In the genomic region with DNA sequence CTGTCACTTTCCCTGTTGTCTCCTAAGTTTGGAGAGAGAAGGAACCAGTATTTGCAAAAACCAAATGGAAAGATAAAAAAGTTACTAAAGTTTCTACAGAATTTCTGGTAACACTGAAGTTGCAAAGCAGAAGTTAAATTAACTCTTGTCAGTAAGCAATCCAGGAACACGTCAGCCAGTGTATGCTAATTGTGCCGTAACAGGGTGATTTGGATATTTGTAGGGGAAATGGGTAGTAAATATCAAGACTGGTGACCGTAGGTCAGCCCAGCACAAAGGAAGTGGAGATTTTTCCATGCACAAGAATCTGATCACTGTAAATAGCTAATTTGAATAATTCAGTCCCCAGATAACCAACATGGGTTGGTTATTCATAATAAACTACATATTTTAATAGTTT, we compare ENCODE assay signal across 1 cellular context.
TF ChIP-seq lines count a peak whose summit lies in the region.

No MANE protein-coding gene starts in this region.

TF ChIP-seq in GM12878, 131 proteins besides CTCF, POLR2A, EP300 and RAD21 (continued from another document and continues in another):
- TF ChIP-seq, protein P1, sequence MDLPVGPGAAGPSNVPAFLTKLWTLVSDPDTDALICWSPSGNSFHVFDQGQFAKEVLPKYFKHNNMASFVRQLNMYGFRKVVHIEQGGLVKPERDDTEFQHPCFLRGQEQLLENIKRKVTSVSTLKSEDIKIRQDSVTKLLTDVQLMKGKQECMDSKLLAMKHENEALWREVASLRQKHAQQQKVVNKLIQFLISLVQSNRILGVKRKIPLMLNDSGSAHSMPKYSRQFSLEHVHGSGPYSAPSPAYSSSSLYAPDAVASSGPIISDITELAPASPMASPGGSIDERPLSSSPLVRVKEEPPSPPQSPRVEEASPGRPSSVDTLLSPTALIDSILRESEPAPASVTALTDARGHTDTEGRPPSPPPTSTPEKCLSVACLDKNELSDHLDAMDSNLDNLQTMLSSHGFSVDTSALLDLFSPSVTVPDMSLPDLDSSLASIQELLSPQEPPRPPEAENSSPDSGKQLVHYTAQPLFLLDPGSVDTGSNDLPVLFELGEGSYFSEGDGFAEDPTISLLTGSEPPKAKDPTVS (IDR thresholded peaks at IDR 0.05; ENCODE audit: low read depth, low read length), result no peak
- TF ChIP-seq NR2C1 (IDR thresholded peaks at IDR 0.05), result no peak
- no peak for TF ChIP-seq HDGF (IDR thresholded peaks at IDR 0.05)
- TF ChIP-seq PAX8 (IDR thresholded peaks at IDR 0.05), result no peak
- TF ChIP-seq, protein P2, sequence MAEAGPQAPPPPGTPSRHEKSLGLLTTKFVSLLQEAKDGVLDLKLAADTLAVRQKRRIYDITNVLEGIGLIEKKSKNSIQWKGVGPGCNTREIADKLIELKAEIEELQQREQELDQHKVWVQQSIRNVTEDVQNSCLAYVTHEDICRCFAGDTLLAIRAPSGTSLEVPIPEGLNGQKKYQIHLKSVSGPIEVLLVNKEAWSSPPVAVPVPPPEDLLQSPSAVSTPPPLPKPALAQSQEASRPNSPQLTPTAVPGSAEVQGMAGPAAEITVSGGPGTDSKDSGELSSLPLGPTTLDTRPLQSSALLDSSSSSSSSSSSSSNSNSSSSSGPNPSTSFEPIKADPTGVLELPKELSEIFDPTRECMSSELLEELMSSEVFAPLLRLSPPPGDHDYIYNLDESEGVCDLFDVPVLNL (IDR thresholded peaks at IDR 0.05; ENCODE audit: low read depth, low read length), result no peak
- TF ChIP-seq STAT1 (conservative IDR thresholded peaks at IDR 0.05), result no peak
- TF ChIP-seq ZNF622 (IDR thresholded peaks at IDR 0.05), result no peak
- TF ChIP-seq IRF4 (IDR thresholded peaks at IDR 0.05; ENCODE audit: low read depth, low read length), result no peak
- TF ChIP-seq ZNF207 (IDR thresholded peaks at IDR 0.05; ENCODE audit: borderline replicate concordance), result no peak
- peak; percentile 84; the same call in 2 of the 3 replicates for TF ChIP-seq POU2F2 (IDR thresholded peaks at IDR 0.05; ENCODE audit: borderline replicate concordance, low read depth, low read length)
- no peak for TF ChIP-seq TARDBP (IDR thresholded peaks at IDR 0.05; ENCODE audit: borderline replicate concordance)
- no peak; the same call in 1 of the 2 replicates for TF ChIP-seq IKZF1 (conservative IDR thresholded peaks at IDR 0.05)
- 0 out of 2 replicates have a peak, but pooled peaks have one; percentile 37 for TF ChIP-seq MTA2 (IDR thresholded peaks at IDR 0.05; ENCODE audit: low read depth)
- no peak for TF ChIP-seq NBN (IDR thresholded peaks at IDR 0.05)
- TF ChIP-seq, protein P3, sequence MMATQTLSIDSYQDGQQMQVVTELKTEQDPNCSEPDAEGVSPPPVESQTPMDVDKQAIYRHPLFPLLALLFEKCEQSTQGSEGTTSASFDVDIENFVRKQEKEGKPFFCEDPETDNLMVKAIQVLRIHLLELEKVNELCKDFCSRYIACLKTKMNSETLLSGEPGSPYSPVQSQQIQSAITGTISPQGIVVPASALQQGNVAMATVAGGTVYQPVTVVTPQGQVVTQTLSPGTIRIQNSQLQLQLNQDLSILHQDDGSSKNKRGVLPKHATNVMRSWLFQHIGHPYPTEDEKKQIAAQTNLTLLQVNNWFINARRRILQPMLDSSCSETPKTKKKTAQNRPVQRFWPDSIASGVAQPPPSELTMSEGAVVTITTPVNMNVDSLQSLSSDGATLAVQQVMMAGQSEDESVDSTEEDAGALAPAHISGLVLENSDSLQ (IDR thresholded peaks at IDR 0.05), result no peak; the same call in 1 of the 2 replicates
- no peak for TF ChIP-seq HDAC2 (IDR thresholded peaks at IDR 0.05)
- no peak for TF ChIP-seq SREBF2 (IDR thresholded peaks at IDR 0.05; ENCODE audit: low read length)
- TF ChIP-seq IKZF2 (IDR thresholded peaks at IDR 0.05), result peak; percentile 24 to 56; a peak in 2 of 4 replicates
- TF ChIP-seq, protein P4, sequence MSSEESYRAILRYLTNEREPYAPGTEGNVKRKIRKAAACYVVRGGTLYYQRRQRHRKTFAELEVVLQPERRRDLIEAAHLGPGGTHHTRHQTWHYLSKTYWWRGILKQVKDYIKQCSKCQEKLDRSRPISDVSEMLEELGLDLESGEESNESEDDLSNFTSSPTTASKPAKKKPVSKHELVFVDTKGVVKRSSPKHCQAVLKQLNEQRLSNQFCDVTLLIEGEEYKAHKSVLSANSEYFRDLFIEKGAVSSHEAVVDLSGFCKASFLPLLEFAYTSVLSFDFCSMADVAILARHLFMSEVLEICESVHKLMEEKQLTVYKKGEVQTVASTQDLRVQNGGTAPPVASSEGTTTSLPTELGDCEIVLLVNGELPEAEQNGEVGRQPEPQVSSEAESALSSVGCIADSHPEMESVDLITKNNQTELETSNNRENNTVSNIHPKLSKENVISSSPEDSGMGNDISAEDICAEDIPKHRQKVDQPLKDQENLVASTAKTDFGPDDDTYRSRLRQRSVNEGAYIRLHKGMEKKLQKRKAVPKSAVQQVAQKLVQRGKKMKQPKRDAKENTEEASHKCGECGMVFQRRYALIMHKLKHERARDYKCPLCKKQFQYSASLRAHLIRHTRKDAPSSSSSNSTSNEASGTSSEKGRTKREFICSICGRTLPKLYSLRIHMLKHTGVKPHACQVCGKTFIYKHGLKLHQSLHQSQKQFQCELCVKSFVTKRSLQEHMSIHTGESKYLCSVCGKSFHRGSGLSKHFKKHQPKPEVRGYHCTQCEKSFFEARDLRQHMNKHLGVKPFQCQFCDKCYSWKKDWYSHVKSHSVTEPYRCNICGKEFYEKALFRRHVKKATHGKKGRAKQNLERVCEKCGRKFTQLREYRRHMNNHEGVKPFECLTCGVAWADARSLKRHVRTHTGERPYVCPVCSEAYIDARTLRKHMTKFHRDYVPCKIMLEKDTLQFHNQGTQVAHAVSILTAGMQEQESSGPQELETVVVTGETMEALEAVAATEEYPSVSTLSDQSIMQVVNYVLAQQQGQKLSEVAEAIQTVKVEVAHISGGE (CRISPR knock-in tag; IDR thresholded peaks at IDR 0.05), result no peak
- no peak for TF ChIP-seq SMC3 (IDR thresholded peaks at IDR 0.05; ENCODE audit: borderline replicate concordance, low read length)
- TF ChIP-seq POLR2AphosphoS5 (IDR thresholded peaks at IDR 0.05; ENCODE audit: low read length), result no peak; the same call in 1 of the 2 replicates
- TF ChIP-seq CEBPB (IDR thresholded peaks at IDR 0.05; ENCODE audit: borderline replicate concordance in 1 of 2, low read depth in 2 of 2, low read length in 2 of 2), result no peak
- TF ChIP-seq SP1 (IDR thresholded peaks at IDR 0.05; ENCODE audit: low read depth, low read length), result no peak
- TF ChIP-seq WRNIP1 (IDR thresholded peaks at IDR 0.05; ENCODE audit: borderline replicate concordance, low read depth, low read length), result no peak
- no peak for TF ChIP-seq ZNF274 (IDR thresholded peaks at IDR 0.05; ENCODE audit: insufficient read depth, insufficient read length)
- TF ChIP-seq JUNB (IDR thresholded peaks at IDR 0.05), result no peak
- no peak for TF ChIP-seq TCF12 (IDR thresholded peaks at IDR 0.05; ENCODE audit: low read depth, low read length)
- TF ChIP-seq ZNF384 (IDR thresholded peaks at IDR 0.05; ENCODE audit: borderline replicate concordance, low read depth, low read length), result no peak
- no peak for TF ChIP-seq PAX5 (IDR thresholded peaks at IDR 0.05; ENCODE audit: borderline replicate concordance, low read depth, low read length)
- TF ChIP-seq CBX3 (IDR thresholded peaks at IDR 0.05; ENCODE audit: borderline replicate concordance, low read depth), result no peak
- TF ChIP-seq GABPA (IDR thresholded peaks at IDR 0.05; ENCODE audit: low read depth), result no peak
- no peak for TF ChIP-seq FOXK2 (IDR thresholded peaks at IDR 0.05)
- TF ChIP-seq LARP7 (IDR thresholded peaks at IDR 0.05), result no peak
- no peak for TF ChIP-seq KDM1A (IDR thresholded peaks at IDR 0.05; ENCODE audit: borderline replicate concordance)
- TF ChIP-seq, protein P5, sequence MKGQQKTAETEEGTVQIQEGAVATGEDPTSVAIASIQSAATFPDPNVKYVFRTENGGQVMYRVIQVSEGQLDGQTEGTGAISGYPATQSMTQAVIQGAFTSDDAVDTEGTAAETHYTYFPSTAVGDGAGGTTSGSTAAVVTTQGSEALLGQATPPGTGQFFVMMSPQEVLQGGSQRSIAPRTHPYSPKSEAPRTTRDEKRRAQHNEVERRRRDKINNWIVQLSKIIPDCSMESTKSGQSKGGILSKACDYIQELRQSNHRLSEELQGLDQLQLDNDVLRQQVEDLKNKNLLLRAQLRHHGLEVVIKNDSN (IDR thresholded peaks at IDR 0.05; ENCODE audit: borderline replicate concordance, extremely low read length, insufficient read depth, low read depth, low read length), result no peak
- TF ChIP-seq, protein P6, sequence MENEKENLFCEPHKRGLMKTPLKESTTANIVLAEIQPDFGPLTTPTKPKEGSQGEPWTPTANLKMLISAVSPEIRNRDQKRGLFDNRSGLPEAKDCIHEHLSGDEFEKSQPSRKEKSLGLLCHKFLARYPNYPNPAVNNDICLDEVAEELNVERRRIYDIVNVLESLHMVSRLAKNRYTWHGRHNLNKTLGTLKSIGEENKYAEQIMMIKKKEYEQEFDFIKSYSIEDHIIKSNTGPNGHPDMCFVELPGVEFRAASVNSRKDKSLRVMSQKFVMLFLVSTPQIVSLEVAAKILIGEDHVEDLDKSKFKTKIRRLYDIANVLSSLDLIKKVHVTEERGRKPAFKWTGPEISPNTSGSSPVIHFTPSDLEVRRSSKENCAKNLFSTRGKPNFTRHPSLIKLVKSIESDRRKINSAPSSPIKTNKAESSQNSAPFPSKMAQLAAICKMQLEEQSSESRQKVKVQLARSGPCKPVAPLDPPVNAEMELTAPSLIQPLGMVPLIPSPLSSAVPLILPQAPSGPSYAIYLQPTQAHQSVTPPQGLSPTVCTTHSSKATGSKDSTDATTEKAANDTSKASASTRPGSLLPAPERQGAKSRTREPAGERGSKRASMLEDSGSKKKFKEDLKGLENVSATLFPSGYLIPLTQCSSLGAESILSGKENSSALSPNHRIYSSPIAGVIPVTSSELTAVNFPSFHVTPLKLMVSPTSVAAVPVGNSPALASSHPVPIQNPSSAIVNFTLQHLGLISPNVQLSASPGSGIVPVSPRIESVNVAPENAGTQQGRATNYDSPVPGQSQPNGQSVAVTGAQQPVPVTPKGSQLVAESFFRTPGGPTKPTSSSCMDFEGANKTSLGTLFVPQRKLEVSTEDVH (IDR thresholded peaks at IDR 0.05; ENCODE audit: low read depth, partially characterized antibody), result no peak
- peak; percentile 46; the same call in 1 of the 2 replicates for TF ChIP-seq CREB1 (IDR thresholded peaks at IDR 0.05; ENCODE audit: low read depth)
- no peak for TF ChIP-seq ETV6 (conservative IDR thresholded peaks at IDR 0.05 in 1 of 2, IDR thresholded peaks at IDR 0.05 in 1 of 2; ENCODE audit: borderline replicate concordance in 1 of 2, low read depth in 1 of 2)
- TF ChIP-seq MTA3 (IDR thresholded peaks at IDR 0.05; ENCODE audit: borderline replicate concordance, low read length), result no peak
- TF ChIP-seq SUZ12 (IDR thresholded peaks at IDR 0.05; ENCODE audit: unreplicated experiment), result no peak
- TF ChIP-seq SMAD5 (IDR thresholded peaks at IDR 0.05; ENCODE audit: low read depth), result no peak
- no peak for TF ChIP-seq RCOR1 (conservative IDR thresholded peaks at IDR 0.05; ENCODE audit: low read depth, low read length)
- TF ChIP-seq, protein P7, sequence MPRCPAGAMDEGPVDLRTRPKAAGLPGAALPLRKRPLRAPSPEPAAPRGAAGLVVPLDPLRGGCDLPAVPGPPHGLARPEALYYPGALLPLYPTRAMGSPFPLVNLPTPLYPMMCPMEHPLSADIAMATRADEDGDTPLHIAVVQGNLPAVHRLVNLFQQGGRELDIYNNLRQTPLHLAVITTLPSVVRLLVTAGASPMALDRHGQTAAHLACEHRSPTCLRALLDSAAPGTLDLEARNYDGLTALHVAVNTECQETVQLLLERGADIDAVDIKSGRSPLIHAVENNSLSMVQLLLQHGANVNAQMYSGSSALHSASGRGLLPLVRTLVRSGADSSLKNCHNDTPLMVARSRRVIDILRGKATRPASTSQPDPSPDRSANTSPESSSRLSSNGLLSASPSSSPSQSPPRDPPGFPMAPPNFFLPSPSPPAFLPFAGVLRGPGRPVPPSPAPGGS (IDR thresholded peaks at IDR 0.05; ENCODE audit: borderline replicate concordance, insufficient read depth, low read depth, low read length, poor library complexity, severe bottlenecking), result no peak
- no peak for TF ChIP-seq BRCA1 (IDR thresholded peaks at IDR 0.05; ENCODE audit: low read depth, low read length)
- TF ChIP-seq, protein P8, sequence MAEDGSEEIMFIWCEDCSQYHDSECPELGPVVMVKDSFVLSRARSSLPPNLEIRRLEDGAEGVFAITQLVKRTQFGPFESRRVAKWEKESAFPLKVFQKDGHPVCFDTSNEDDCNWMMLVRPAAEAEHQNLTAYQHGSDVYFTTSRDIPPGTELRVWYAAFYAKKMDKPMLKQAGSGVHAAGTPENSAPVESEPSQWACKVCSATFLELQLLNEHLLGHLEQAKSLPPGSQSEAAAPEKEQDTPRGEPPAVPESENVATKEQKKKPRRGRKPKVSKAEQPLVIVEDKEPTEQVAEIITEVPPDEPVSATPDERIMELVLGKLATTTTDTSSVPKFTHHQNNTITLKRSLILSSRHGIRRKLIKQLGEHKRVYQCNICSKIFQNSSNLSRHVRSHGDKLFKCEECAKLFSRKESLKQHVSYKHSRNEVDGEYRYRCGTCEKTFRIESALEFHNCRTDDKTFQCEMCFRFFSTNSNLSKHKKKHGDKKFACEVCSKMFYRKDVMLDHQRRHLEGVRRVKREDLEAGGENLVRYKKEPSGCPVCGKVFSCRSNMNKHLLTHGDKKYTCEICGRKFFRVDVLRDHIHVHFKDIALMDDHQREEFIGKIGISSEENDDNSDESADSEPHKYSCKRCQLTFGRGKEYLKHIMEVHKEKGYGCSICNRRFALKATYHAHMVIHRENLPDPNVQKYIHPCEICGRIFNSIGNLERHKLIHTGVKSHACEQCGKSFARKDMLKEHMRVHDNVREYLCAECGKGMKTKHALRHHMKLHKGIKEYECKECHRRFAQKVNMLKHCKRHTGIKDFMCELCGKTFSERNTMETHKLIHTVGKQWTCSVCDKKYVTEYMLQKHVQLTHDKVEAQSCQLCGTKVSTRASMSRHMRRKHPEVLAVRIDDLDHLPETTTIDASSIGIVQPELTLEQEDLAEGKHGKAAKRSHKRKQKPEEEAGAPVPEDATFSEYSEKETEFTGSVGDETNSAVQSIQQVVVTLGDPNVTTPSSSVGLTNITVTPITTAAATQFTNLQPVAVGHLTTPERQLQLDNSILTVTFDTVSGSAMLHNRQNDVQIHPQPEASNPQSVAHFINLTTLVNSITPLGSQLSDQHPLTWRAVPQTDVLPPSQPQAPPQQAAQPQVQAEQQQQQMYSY (CRISPR knock-in tag; IDR thresholded peaks at IDR 0.05), result no peak
- TF ChIP-seq SMAD1 (IDR thresholded peaks at IDR 0.05; ENCODE audit: low read depth, partially characterized antibody), result peak; percentile 58
- no peak for TF ChIP-seq TAF1 (IDR thresholded peaks at IDR 0.05; ENCODE audit: borderline replicate concordance, low read depth, low read length)
- TF ChIP-seq ZBED1 (IDR thresholded peaks at IDR 0.05; ENCODE audit: borderline replicate concordance), result no peak
